Comparison of ENCODE assay signal across 17 cellular contexts in the genomic region with DNA sequence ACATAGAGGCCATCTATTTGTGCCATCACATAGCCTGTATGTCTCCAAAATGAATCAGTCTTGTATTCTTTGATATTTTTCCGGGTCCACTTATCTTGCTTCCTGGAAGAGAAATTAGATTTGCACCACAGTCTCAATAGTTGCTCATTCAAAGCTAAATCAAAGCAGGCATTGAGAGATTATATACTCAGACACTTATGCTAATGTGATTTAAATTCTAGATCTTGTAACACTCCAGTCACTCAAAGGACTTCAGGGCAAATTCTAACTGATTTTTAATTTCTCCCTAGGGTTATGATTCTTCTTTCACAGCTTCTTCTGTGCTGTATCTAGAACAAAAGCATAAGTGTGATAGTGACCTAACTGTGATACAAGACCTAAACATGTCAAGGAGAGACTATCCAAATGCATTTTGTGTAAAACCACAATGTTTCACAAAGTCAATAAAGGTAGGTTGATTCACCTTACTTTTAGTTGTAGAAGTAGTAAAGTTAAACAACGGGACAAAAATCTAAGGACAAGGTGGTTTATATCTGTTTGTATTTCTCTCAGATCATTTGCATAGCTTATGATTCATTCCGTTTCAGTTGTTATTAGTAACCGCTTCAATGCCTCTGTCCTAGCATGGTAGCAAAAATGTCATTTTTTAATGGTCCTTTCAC. TPM values are rescaled to one million over a fixed set of nuclear protein-coding genes. Genes with fewer than 3 reads are reported as not detected.
DNase-seq lines count a peak whose midpoint lies in the region; ATAC-seq, FAIRE-seq and TF ChIP-seq lines count a peak whose summit lies in the region.
"Had no signal": no experiment of that assay in that cellular context is flagged by ENCODE, and none has a peak within 500 bp of the region (broad histone marks: within the 10 kb centered on the region; RNA-seq: fewer than 3 reads in every experiment).

No MANE protein-coding gene starts in this region.

- no peaks in the 10 kb centered on the region for H3K9me3 ChIP-seq in HepG2 (ENCODE audit: low read length)
- H3K9me3 ChIP-seq: BLaER1 treated with 17β-estradiol and CSF1 and Interleukin-3, amounts not matched to agents 10 nM and 100 nM had no signal

- ATAC-seq in GM18858 (IDR thresholded peaks at IDR 0.05; ENCODE audit: unreplicated experiment) (peak; percentile 81), HG02610 (IDR thresholded peaks at IDR 0.05; ENCODE audit: unreplicated experiment) (peak; percentile 46), natural killer cell (no peak), HepG2 (no peak)
- ATAC-seq: T-helper 17 cell had no signal

- no peak for TF ChIP-seq RAD21 in HepG2 (CRISPR knock-in tag; IDR thresholded peaks at IDR 0.05)

- H3K27me3 Mint-ChIP-seq in neural crest cell (ENCODE audit: low read depth) (no peaks in the 10 kb centered on the region), natural killer cell (ENCODE audit: low read depth in 2 of 2) (peaks cover 6 to 22% of the 10 kb centered on the region in 2 donors)
- H3K27me3 Mint-ChIP-seq: T-helper 17 cell had no signal

- H3K4me2 ChIP-seq in HepG2 (ENCODE audit: low read depth, low read length): no peak overlapping the region
- H3K4me2 ChIP-seq: BLaER1 treated with 17β-estradiol and CSF1 and Interleukin-3, amounts not matched to agents 10 nM and 100 nM had no signal

- no peak for FAIRE-seq in HepG2 (lab: Jason Lieb, UNC)

- in situ Hi-C loops in HepG2 (cut with HindIII; ENCODE audit: extremely low pct_ligation_motif_present, low pct_unique_long_range_greater_than_20kb): no loop called here

- H3K79me2 ChIP-seq in HepG2 (ENCODE audit: insufficient read depth, low read length): no peaks in the 10 kb centered on the region

- TF ChIP-seq CTCF in neural crest cell (conservative IDR thresholded peaks at IDR 0.05) (no peak), natural killer cell (IDR thresholded peaks at IDR 0.05) (no peak), HepG2 (CRISPR knock-in tag; IDR thresholded peaks at IDR 0.05) (no peak), lower leg skin (IDR thresholded peaks at IDR 0.05) (no peak)

- TF ChIP-seq EP300 in HepG2 (IDR thresholded peaks at IDR 0.05; ENCODE audit: low read depth in 2 of 2, low read length in 2 of 2) (no peak), HepG2 (CRISPR knock-in tag; IDR thresholded peaks at IDR 0.05; ENCODE audit: borderline replicate concordance) (no peak)

- intact Hi-C loops in natural killer cell (cut with micrococcal nuclease) (no loop called here), HepG2 (cut with micrococcal nuclease; ENCODE audit: unreplicated experiment) (no loop called here), lower leg skin (cut with DNase I; ENCODE audit: low total_unique reads) (no loop called here)

- DNase-seq in NCI-H526 treated with DMSO at 0.1 percent for 48 hours (lab: John Stamatoyannopoulos, UW) (peak; percentile 41), neural crest cell (ENCODE audit: low read depth, low spot score) (no peak), natural killer cell (no peak), HepG2 (ENCODE audit: low spot score) (no peak), lower leg skin (ENCODE audit: low spot score in 2 of 2) (no peak)
- DNase-seq: activated CD4-positive, CD25-positive, alpha-beta regulatory T cell treated with anti-CD3 and anti-CD28 coated beads, Interleukin-2, amount 50 U/mL, for 72 hours; activated CD8-positive, alpha-beta memory T cell treated with anti-CD3 and anti-CD28 coated beads, Interleukin-2, amount 50 U/mL, for 4 hours; activated naive CD8-positive, alpha-beta T cell treated with anti-CD3 and anti-CD28 coated beads, Interleukin-2, amount 10 ng/mL, durations not matched to agents 7 days and 5 days; DND-41; effector memory CD4-positive, alpha-beta T cell; nephron progenitor cell; retina; T-helper 17 cell had no signal

- no peaks in the 10 kb centered on the region for H3K27me3 ChIP-seq in HepG2 (ENCODE audit: control insufficient read depth in 1 of 2, insufficient read depth in 2 of 2, low read length in 2 of 2)
- H3K27me3 ChIP-seq: BLaER1 treated with 17β-estradiol and CSF1 and Interleukin-3, amounts not matched to agents 10 nM and 100 nM; cardiac muscle cell had no signal

- 20% methylated on average over 4 of the region's 4 CpGs for WGBS in HepG2 (ENCODE audit: low lambda C conversion rate)
- WGBS in lower leg skin, 2 donors: 81 to 83% methylated on average over 4 of the region's 4 CpGs

- no peaks in the 10 kb centered on the region for H4K20me1 ChIP-seq in HepG2 (ENCODE audit: insufficient read depth, low read length)
- H4K20me1 ChIP-seq: BLaER1 treated with 17β-estradiol and CSF1 and Interleukin-3, amounts not matched to agents 10 nM and 100 nM had no signal

- H3K4me1 Mint-ChIP-seq in neural crest cell (no peaks in the 10 kb centered on the region), natural killer cell (no peaks in the 10 kb centered on the region)
- H3K4me1 Mint-ChIP-seq: activated naive CD8-positive, alpha-beta T cell treated with anti-CD3 and anti-CD28 coated beads, Interleukin-2, amount 10 ng/mL, durations not matched to agents 7 days and 5 days; nephron progenitor cell; T-helper 17 cell had no signal

- H3K27ac ChIP-seq in HepG2 (ENCODE audit: extremely low read length, insufficient read depth, low read length): no peak overlapping the region
- H3K27ac ChIP-seq: BLaER1 treated with 17β-estradiol and CSF1 and Interleukin-3, amounts not matched to agents 10 nM and 100 nM; cardiac muscle cell had no signal

- no peaks in the 10 kb centered on the region for H3K9me3 Mint-ChIP-seq in neural crest cell
- no peaks in the 10 kb centered on the region for H3K9me3 Mint-ChIP-seq in natural killer cell
- H3K9me3 Mint-ChIP-seq: activated naive CD8-positive, alpha-beta T cell treated with anti-CD3 and anti-CD28 coated beads, Interleukin-2, amount 10 ng/mL, durations not matched to agents 7 days and 5 days; nephron progenitor cell had no signal

- H3K4me3 ChIP-seq in HepG2 (replicated peaks in 1 of 3; ENCODE audit: insufficient read depth in 1 of 3, low read depth in 2 of 3, low read length in 3 of 3) (no peak overlapping the region), lower leg skin (ENCODE audit: low read depth, poor library complexity, severe bottlenecking) (no peak overlapping the region)
- H3K4me3 ChIP-seq: BLaER1 treated with 17β-estradiol and CSF1 and Interleukin-3, amounts not matched to agents 10 nM and 100 nM; cardiac muscle cell had no signal

- no peaks in the 10 kb centered on the region for H3K4me1 ChIP-seq in HepG2 (ENCODE audit: insufficient read depth, low read length)
- H3K4me1 ChIP-seq: BLaER1 treated with 17β-estradiol and CSF1 and Interleukin-3, amounts not matched to agents 10 nM and 100 nM had no signal

- POLR2A ChIA-PET in HepG2 (lab: Yijun Ruan, JAX): no interaction called here

- CTCF ChIA-PET in HepG2 (lab: Yijun Ruan, JAX; ENCODE audit: low intra/inter-chr PET ratio, low total read pairs): no interaction called here

- no peak for TF ChIP-seq POLR2A in HepG2 (IDR thresholded peaks at IDR 0.05; ENCODE audit: insufficient read depth in 1 of 2, low read depth in 2 of 2, low read length in 2 of 2)
- no peak for TF ChIP-seq POLR2A in lower leg skin (IDR thresholded peaks at IDR 0.05)

- H3K27ac Mint-ChIP-seq in neural crest cell (ENCODE audit: unreplicated experiment) (peak overlapping the region; percentile 29), natural killer cell (no peak overlapping the region)
- H3K27ac Mint-ChIP-seq: activated naive CD8-positive, alpha-beta T cell treated with anti-CD3 and anti-CD28 coated beads, Interleukin-2, amount 10 ng/mL, durations not matched to agents 7 days and 5 days; nephron progenitor cell; T-helper 17 cell had no signal

- H3K36me3 Mint-ChIP-seq in neural crest cell (ENCODE audit: low read depth) (no peaks in the 10 kb centered on the region), natural killer cell (no peaks in the 10 kb centered on the region)
- H3K36me3 Mint-ChIP-seq: activated naive CD8-positive, alpha-beta T cell treated with anti-CD3 and anti-CD28 coated beads, Interleukin-2, amount 10 ng/mL, durations not matched to agents 7 days and 5 days had no signal

- no peak overlapping the region for H3K9ac ChIP-seq in HepG2 (ENCODE audit: insufficient read depth, low read depth, low read length)
- H3K9ac ChIP-seq: BLaER1 treated with 17β-estradiol and CSF1 and Interleukin-3, amounts not matched to agents 10 nM and 100 nM had no signal

- no peaks in the 10 kb centered on the region for H3K36me3 ChIP-seq in HepG2 (replicated peaks in 1 of 2; ENCODE audit: control insufficient read depth in 1 of 2, insufficient read depth in 2 of 2, low read length in 2 of 2)
- H3K36me3 ChIP-seq: BLaER1 treated with 17β-estradiol and CSF1 and Interleukin-3, amounts not matched to agents 10 nM and 100 nM; cardiac muscle cell had no signal

- no peak overlapping the region for H3K4me3 Mint-ChIP-seq in neural crest cell
- H3K4me3 Mint-ChIP-seq in natural killer cell: no peak overlapping the region
- H3K4me3 Mint-ChIP-seq: activated naive CD8-positive, alpha-beta T cell treated with anti-CD3 and anti-CD28 coated beads, Interleukin-2, amount 10 ng/mL, durations not matched to agents 7 days and 5 days; nephron progenitor cell; T-helper 17 cell had no signal

- H2AFZ ChIP-seq in HepG2 (ENCODE audit: low read length): no peak overlapping the region

- no TSS peak for BruUV-seq in HepG2 (replicated peaks; lab: Mats Ljungman, UMichigan)

RNA-seq across cellular contexts. Expression of a gene that starts 26.8 kb away (rescaled TPM):
- total RNA-seq in neural crest cell: 3.5 and 5.0 TPM in 2 replicates
- total RNA-seq in natural killer cell: 1 to 10 TPM; 3.3 to 8.2 (median 4.6) TPM
- total RNA-seq in HepG2 (2016; rRNA removed; fragmentation: Illumina TruSeq; extraction: Trizol): not detected in 2 replicates
- not detected in 2 replicates for total RNA-seq in HepG2 (2016; cell fraction: cytosol; rRNA removed; fragmentation: Illumina TruSeq; extraction: Trizol; ENCODE audit: low read depth)
- not detected in 2 replicates for total RNA-seq in HepG2 (2016; cell fraction: insoluble cytoplasmic fraction; rRNA removed; fragmentation: Illumina TruSeq; extraction: Trizol)
- not detected in 2 replicates for total RNA-seq in HepG2 (2016; cell fraction: membrane; rRNA removed; fragmentation: Illumina TruSeq; extraction: Trizol)
- total RNA-seq in HepG2 (2016; cell fraction: nucleus; rRNA removed; fragmentation: Illumina TruSeq; extraction: Trizol): not detected in 2 replicates
- polyA plus RNA-seq in HepG2 (2011; rRNA removed): not detected in 2 replicates
- not detected in 2 replicates for polyA plus RNA-seq in HepG2 (2011; cell fraction: cytosol; rRNA removed)
- not detected in 2 replicates for polyA plus RNA-seq in HepG2 (2011; cell fraction: nucleus; rRNA removed)
- not detected in 2 replicates for polyA plus RNA-seq in HepG2 (2012)
- polyA plus RNA-seq in HepG2 (2016; cell fraction: cytosol; fragmentation: Illumina TruSeq; extraction: Trizol; ENCODE audit: low read depth): not detected in 2 replicates
- polyA plus RNA-seq in HepG2 (2016; cell fraction: insoluble cytoplasmic fraction; fragmentation: Illumina TruSeq; extraction: Trizol; ENCODE audit: low read depth): not detected in 2 replicates
- not detected in 2 replicates for polyA plus RNA-seq in HepG2 (2016; cell fraction: membrane; fragmentation: Illumina TruSeq; extraction: Trizol; ENCODE audit: low read depth)
- polyA plus RNA-seq in HepG2 (2016; cell fraction: nucleus; fragmentation: Illumina TruSeq; extraction: Trizol; ENCODE audit: insufficient read depth, low read depth): not detected in 2 replicates
- polyA minus RNA-seq in HepG2 (2011; rRNA and poly(A)+ RNA removed; ENCODE audit: low replicate concordance): not detected in 2 replicates
- not detected in 2 replicates for polyA minus RNA-seq in HepG2 (2011; cell fraction: cytosol; rRNA and poly(A)+ RNA removed)
- not detected in 2 replicates for polyA minus RNA-seq in HepG2 (2011; cell fraction: nucleus; rRNA and poly(A)+ RNA removed)
- 10 to 100 TPM; 26.5 to 64.1 (median 40.1) TPM for total RNA-seq in lower leg skin

Comparison
In these comparisons a context has a peak if more than half of its experiments do, and no peak if none do; other contexts are left out.
1. ATAC-seq: peak in GM18858 (single experiment) and HG02610 (single experiment); none in natural killer cell (0 of 3) and HepG2 (single experiment).